25 cellular contexts compared by ENCODE assay signal in genomic region chr4:154998773-154999172, GRCh38.
"Had no signal": no experiment of that assay in that cellular context is flagged by ENCODE, and none has a peak within 500 bp of the region (broad histone marks: within the 10 kb centered on the region; RNA-seq: fewer than 3 reads in every experiment).

No MANE protein-coding gene starts in this region.

- H3K9me3 Mint-ChIP-seq: activated CD4-positive, alpha-beta memory T cell treated with anti-CD3 and anti-CD28 coated beads for 36 hours; activated CD4-positive, alpha-beta T cell treated with anti-CD3 and anti-CD28 coated beads, Interleukin-2, amount 10 ng/mL, durations not matched to agents 7 days and 5 days; activated naive CD4-positive, alpha-beta T cell treated with anti-CD3 and anti-CD28 coated beads for 36 hours; activated naive CD8-positive, alpha-beta T cell treated with anti-CD3 and anti-CD28 coated beads for 36 hours had no signal

- H3K36me3 ChIP-seq: adrenal gland had no signal

- H3K27ac Mint-ChIP-seq: activated CD4-positive, alpha-beta memory T cell treated with anti-CD3 and anti-CD28 coated beads for 36 hours; activated CD4-positive, alpha-beta T cell treated with anti-CD3 and anti-CD28 coated beads, Interleukin-2, amount 10 ng/mL, durations not matched to agents 7 days and 5 days; activated naive CD4-positive, alpha-beta T cell treated with anti-CD3 and anti-CD28 coated beads for 36 hours; activated naive CD8-positive, alpha-beta T cell treated with anti-CD3 and anti-CD28 coated beads for 36 hours; activated T-helper 17 cell treated with anti-CD3 and anti-CD28 coated beads, Interleukin-2, amount 50 U/mL, for 72 hours had no signal

- H3K27ac ChIP-seq: adrenal gland, VCaP had no signal

- H3K27me3 Mint-ChIP-seq: activated CD4-positive, alpha-beta memory T cell treated with anti-CD3 and anti-CD28 coated beads for 36 hours; activated CD4-positive, alpha-beta T cell treated with anti-CD3 and anti-CD28 coated beads, Interleukin-2, amount 10 ng/mL, durations not matched to agents 7 days and 5 days had no signal

- H3K9me3 ChIP-seq: adrenal gland had no signal

- H3K27me3 ChIP-seq: adrenal gland had no signal

- ATAC-seq: activated T-helper 17 cell treated with anti-CD3 and anti-CD28 coated beads, Interleukin-2, amount 50 U/mL, for 72 hours had no signal

- DNase-seq: activated CD4-positive, alpha-beta memory T cell treated with anti-CD3 and anti-CD28 coated beads for 36 hours; activated CD4-positive, alpha-beta T cell treated with anti-CD3 and anti-CD28 coated beads, Interleukin-2, amount 10 ng/mL, durations not matched to agents 7 days and 5 days; activated CD4-positive, CD25-positive, alpha-beta regulatory T cell; activated CD8-positive, alpha-beta memory T cell treated with anti-CD3 and anti-CD28 coated beads for 24 hours; activated gamma-delta T cell; activated naive CD4-positive, alpha-beta T cell treated with anti-CD3 and anti-CD28 coated beads for 36 hours; activated naive CD8-positive, alpha-beta T cell treated with anti-CD3 and anti-CD28 coated beads for 36 hours; activated T-cell treated with anti-CD3 and anti-CD28 coated beads, Interleukin-2, amount 50 U/mL, for 48 hours; adrenal gland; anterior cingulate cortex; central memory CD4-positive, alpha-beta T cell; Kasumi-1; NCI-H1048; NCI-H146; NCI-H187 treated with DMSO at 0.1 percent for 48 hours; NCI-H2081 treated with DMSO at 0.1 percent for 48 hours; NCI-H2171; NCI-H2227 treated with DMSO at 0.1 percent for 48 hours; NCI-H526; NCI-H774; SIG-M5; T-helper 2 cell; T1000 had no signal

- H3K4me3 ChIP-seq: adrenal gland had no signal

- H3K4me3 Mint-ChIP-seq: activated CD4-positive, alpha-beta memory T cell treated with anti-CD3 and anti-CD28 coated beads for 36 hours; activated CD4-positive, alpha-beta T cell treated with anti-CD3 and anti-CD28 coated beads, Interleukin-2, amount 10 ng/mL, durations not matched to agents 7 days and 5 days; activated naive CD4-positive, alpha-beta T cell treated with anti-CD3 and anti-CD28 coated beads for 36 hours; activated naive CD8-positive, alpha-beta T cell treated with anti-CD3 and anti-CD28 coated beads for 36 hours; activated T-helper 17 cell treated with anti-CD3 and anti-CD28 coated beads, Interleukin-2, amount 50 U/mL, for 72 hours had no signal

- H3K4me1 ChIP-seq: adrenal gland had no signal

- H3K4me1 Mint-ChIP-seq: activated CD4-positive, alpha-beta T cell treated with anti-CD3 and anti-CD28 coated beads, Interleukin-2, amount 10 ng/mL, durations not matched to agents 7 days and 5 days; activated naive CD8-positive, alpha-beta T cell treated with anti-CD3 and anti-CD28 coated beads for 36 hours; activated T-helper 17 cell treated with anti-CD3 and anti-CD28 coated beads, Interleukin-2, amount 50 U/mL, for 72 hours had no signal

- H3K36me3 Mint-ChIP-seq: activated CD4-positive, alpha-beta memory T cell treated with anti-CD3 and anti-CD28 coated beads for 36 hours; activated naive CD8-positive, alpha-beta T cell treated with anti-CD3 and anti-CD28 coated beads for 36 hours had no signal
